Comparison of ENCODE assay signal across 1 cellular context in the genomic region with DNA sequence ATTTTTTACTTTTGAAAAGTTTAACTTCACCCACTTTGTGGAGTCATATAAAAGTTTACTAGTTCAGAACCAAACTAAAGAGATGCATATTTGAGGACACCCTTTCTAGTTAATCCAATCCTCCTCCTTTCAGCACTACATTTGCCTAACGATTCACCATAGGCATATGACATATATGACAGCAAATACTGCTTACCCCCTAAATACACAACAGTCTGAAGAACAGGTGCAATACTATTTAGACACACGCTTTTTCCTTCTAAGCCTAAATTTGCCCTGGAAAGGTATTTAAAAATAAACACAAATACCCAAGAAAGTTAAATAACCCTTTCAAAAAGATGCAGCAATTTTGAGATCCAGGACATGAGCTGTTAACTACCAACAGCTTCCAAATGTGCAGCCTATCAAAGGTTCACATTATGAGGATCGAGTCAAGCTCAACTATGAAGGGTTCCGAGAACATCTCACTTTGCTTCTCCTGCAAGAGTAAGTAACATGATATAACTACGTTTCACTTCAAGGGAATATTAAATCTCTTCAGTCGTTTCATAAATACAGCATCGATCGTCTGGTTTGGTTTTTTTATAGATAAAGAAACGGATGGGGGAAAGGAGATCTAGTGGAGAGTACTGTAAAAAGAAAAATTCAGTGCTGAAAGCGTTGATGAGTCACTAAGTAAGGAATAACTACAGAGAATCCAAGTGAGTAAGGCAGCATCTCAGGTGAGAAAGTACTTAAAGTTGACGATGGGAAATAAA.
TF ChIP-seq lines count a peak whose summit lies in the region.

No MANE protein-coding gene starts in this region.

TF ChIP-seq in HepG2, 621 proteins besides CTCF, POLR2A, EP300 and RAD21 (continues in another document):
- TF ChIP-seq, protein P1, sequence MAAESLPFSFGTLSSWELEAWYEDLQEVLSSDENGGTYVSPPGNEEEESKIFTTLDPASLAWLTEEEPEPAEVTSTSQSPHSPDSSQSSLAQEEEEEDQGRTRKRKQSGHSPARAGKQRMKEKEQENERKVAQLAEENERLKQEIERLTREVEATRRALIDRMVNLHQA (CRISPR knock-in tag; IDR thresholded peaks at IDR 0.05), result peak; percentile 64; the same call in 1 of the 2 replicates
- TF ChIP-seq ZNF614 (CRISPR knock-in tag; IDR thresholded peaks at IDR 0.05; ENCODE audit: borderline replicate concordance) (no peak), ZNF558 (CRISPR knock-in tag; IDR thresholded peaks at IDR 0.05; ENCODE audit: borderline replicate concordance) (no peak), PAWR (CRISPR knock-in tag; IDR thresholded peaks at IDR 0.05; ENCODE audit: borderline replicate concordance) (no peak; the same call in 1 of the 2 replicates), ZNF3 (CRISPR knock-in tag; IDR thresholded peaks at IDR 0.05) (no peak), ARNT2 (CRISPR knock-in tag; IDR thresholded peaks at IDR 0.05; ENCODE audit: low read depth) (no peak), ZNF317 (CRISPR knock-in tag; IDR thresholded peaks at IDR 0.05) (no peak), ZSCAN25 (CRISPR knock-in tag; IDR thresholded peaks at IDR 0.05) (no peak), SKI (IDR thresholded peaks at IDR 0.05; ENCODE audit: partially characterized antibody) (no peak), MIXL1 (CRISPR knock-in tag; IDR thresholded peaks at IDR 0.05) (peak; percentile 24; the same call in 1 of the 2 replicates), TARDBP (CRISPR knock-in tag; IDR thresholded peaks at IDR 0.05) (0 out of 2 replicates have a peak, but pooled peaks have one; percentile 5), HNRNPK (IDR thresholded peaks at IDR 0.05; ENCODE audit: low read depth, low read length, poor library complexity, severe bottlenecking) (no peak), ZNF678 (CRISPR knock-in tag; IDR thresholded peaks at IDR 0.05) (no peak), ZNF34 (CRISPR knock-in tag; IDR thresholded peaks at IDR 0.05; ENCODE audit: borderline replicate concordance) (0 out of 2 replicates have a peak, but pooled peaks have one; percentile 50), ZBTB20 (CRISPR knock-in tag; IDR thresholded peaks at IDR 0.05; ENCODE audit: borderline replicate concordance, low read depth) (peak; percentile 78; the same call in 1 of the 2 replicates), NR1H2 (CRISPR knock-in tag; IDR thresholded peaks at IDR 0.05; ENCODE audit: borderline replicate concordance, low read depth) (no peak), ZNF20 (CRISPR knock-in tag; IDR thresholded peaks at IDR 0.05) (no peak), RXRA (CRISPR knock-in tag; IDR thresholded peaks at IDR 0.05) (no peak), ARNTL (CRISPR knock-in tag; IDR thresholded peaks at IDR 0.05) (no peak), TOE1 (CRISPR knock-in tag; IDR thresholded peaks at IDR 0.05) (no peak), ZNF432 (CRISPR knock-in tag; IDR thresholded peaks at IDR 0.05; ENCODE audit: borderline replicate concordance) (no peak), ZNF652 (CRISPR knock-in tag; IDR thresholded peaks at IDR 0.05; ENCODE audit: borderline replicate concordance, low read depth) (peak; percentile 32; the same call in 1 of the 2 replicates), CREB1 (IDR thresholded peaks at IDR 0.05) (0 out of 2 replicates have a peak, but pooled peaks have one; percentile 22), CREB1 (CRISPR knock-in tag; IDR thresholded peaks at IDR 0.05) (no peak), STAG1 (CRISPR knock-in tag; IDR thresholded peaks at IDR 0.05) (peak; percentile 1; the same call in 1 of the 2 replicates), KAT8 (CRISPR knock-in tag; IDR thresholded peaks at IDR 0.05) (no peak), ZNF335 (CRISPR knock-in tag; IDR thresholded peaks at IDR 0.05) (0 out of 2 replicates have a peak, but pooled peaks have one; percentile 35), IRF2 (CRISPR knock-in tag; IDR thresholded peaks at IDR 0.05) (no peak), THAP11 (CRISPR knock-in tag; IDR thresholded peaks at IDR 0.05) (no peak; the same call in 1 of the 2 replicates), TBX2 (CRISPR knock-in tag; IDR thresholded peaks at IDR 0.05; ENCODE audit: borderline replicate concordance) (no peak), ZFP90 (CRISPR knock-in tag; IDR thresholded peaks at IDR 0.05; ENCODE audit: borderline replicate concordance) (no peak), ZEB1 (IDR thresholded peaks at IDR 0.05; ENCODE audit: insufficient replicate concordance, low read depth) (no peak), MEF2D (CRISPR knock-in tag; IDR thresholded peaks at IDR 0.05) (peak; percentile 44; the same call in 1 of the 2 replicates)
- TF ChIP-seq, protein P2, sequence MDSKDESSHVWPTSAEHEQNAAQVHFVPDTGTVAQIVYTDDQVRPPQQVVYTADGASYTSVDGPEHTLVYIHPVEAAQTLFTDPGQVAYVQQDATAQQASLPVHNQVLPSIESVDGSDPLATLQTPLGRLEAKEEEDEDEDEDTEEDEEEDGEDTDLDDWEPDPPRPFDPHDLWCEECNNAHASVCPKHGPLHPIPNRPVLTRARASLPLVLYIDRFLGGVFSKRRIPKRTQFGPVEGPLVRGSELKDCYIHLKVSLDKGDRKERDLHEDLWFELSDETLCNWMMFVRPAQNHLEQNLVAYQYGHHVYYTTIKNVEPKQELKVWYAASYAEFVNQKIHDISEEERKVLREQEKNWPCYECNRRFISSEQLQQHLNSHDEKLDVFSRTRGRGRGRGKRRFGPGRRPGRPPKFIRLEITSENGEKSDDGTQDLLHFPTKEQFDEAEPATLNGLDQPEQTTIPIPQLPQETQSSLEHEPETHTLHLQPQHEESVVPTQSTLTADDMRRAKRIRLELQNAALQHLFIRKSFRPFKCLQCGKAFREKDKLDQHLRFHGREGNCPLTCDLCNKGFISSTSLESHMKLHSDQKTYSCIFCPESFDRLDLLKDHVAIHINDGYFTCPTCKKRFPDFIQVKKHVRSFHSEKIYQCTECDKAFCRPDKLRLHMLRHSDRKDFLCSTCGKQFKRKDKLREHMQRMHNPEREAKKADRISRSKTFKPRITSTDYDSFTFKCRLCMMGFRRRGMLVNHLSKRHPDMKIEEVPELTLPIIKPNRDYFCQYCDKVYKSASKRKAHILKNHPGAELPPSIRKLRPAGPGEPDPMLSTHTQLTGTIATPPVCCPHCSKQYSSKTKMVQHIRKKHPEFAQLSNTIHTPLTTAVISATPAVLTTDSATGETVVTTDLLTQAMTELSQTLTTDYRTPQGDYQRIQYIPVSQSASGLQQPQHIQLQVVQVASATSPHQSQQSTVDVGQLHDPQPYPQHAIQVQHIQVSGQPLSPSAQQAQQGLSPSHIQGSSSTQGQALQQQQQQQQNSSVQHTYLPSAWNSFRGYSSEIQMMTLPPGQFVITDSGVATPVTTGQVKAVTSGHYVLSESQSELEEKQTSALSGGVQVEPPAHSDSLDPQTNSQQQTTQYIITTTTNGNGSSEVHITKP (CRISPR knock-in tag; IDR thresholded peaks at IDR 0.05; ENCODE audit: low read depth), result no peak
- TF ChIP-seq, protein P3, sequence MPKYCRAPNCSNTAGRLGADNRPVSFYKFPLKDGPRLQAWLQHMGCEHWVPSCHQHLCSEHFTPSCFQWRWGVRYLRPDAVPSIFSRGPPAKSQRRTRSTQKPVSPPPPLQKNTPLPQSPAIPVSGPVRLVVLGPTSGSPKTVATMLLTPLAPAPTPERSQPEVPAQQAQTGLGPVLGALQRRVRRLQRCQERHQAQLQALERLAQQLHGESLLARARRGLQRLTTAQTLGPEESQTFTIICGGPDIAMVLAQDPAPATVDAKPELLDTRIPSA (CRISPR knock-in tag; IDR thresholded peaks at IDR 0.05; ENCODE audit: borderline replicate concordance), result peak; percentile 14; the same call in 1 of the 2 replicates
- TF ChIP-seq, protein P4, sequence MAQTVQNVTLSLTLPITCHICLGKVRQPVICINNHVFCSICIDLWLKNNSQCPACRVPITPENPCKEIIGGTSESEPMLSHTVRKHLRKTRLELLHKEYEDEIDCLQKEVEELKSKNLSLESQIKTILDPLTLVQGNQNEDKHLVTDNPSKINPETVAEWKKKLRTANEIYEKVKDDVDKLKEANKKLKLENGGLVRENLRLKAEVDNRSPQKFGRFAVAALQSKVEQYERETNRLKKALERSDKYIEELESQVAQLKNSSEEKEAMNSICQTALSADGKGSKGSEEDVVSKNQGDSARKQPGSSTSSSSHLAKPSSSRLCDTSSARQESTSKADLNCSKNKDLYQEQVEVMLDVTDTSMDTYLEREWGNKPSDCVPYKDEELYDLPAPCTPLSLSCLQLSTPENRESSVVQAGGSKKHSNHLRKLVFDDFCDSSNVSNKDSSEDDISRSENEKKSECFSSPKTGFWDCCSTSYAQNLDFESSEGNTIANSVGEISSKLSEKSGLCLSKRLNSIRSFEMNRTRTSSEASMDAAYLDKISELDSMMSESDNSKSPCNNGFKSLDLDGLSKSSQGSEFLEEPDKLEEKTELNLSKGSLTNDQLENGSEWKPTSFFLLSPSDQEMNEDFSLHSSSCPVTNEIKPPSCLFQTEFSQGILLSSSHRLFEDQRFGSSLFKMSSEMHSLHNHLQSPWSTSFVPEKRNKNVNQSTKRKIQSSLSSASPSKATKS (CRISPR knock-in tag; IDR thresholded peaks at IDR 0.05), result no peak
- TF ChIP-seq, protein P5, sequence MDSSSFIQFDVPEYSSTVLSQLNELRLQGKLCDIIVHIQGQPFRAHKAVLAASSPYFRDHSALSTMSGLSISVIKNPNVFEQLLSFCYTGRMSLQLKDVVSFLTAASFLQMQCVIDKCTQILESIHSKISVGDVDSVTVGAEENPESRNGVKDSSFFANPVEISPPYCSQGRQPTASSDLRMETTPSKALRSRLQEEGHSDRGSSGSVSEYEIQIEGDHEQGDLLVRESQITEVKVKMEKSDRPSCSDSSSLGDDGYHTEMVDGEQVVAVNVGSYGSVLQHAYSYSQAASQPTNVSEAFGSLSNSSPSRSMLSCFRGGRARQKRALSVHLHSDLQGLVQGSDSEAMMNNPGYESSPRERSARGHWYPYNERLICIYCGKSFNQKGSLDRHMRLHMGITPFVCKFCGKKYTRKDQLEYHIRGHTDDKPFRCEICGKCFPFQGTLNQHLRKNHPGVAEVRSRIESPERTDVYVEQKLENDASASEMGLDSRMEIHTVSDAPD (CRISPR knock-in tag; IDR thresholded peaks at IDR 0.05), result no peak
- TF ChIP-seq, protein P6, sequence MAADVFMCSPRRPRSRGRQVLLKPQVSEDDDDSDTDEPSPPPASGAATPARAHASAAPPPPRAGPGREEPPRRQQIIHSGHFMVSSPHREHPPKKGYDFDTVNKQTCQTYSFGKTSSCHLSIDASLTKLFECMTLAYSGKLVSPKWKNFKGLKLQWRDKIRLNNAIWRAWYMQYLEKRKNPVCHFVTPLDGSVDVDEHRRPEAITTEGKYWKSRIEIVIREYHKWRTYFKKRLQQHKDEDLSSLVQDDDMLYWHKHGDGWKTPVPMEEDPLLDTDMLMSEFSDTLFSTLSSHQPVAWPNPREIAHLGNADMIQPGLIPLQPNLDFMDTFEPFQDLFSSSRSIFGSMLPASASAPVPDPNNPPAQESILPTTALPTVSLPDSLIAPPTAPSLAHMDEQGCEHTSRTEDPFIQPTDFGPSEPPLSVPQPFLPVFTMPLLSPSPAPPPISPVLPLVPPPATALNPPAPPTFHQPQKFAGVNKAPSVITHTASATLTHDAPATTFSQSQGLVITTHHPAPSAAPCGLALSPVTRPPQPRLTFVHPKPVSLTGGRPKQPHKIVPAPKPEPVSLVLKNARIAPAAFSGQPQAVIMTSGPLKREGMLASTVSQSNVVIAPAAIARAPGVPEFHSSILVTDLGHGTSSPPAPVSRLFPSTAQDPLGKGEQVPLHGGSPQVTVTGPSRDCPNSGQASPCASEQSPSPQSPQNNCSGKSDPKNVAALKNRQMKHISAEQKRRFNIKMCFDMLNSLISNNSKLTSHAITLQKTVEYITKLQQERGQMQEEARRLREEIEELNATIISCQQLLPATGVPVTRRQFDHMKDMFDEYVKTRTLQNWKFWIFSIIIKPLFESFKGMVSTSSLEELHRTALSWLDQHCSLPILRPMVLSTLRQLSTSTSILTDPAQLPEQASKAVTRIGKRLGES (CRISPR knock-in tag; IDR thresholded peaks at IDR 0.05; ENCODE audit: borderline replicate concordance), result 0 out of 2 replicates have a peak, but pooled peaks have one; percentile 3
- TF ChIP-seq, protein P7, sequence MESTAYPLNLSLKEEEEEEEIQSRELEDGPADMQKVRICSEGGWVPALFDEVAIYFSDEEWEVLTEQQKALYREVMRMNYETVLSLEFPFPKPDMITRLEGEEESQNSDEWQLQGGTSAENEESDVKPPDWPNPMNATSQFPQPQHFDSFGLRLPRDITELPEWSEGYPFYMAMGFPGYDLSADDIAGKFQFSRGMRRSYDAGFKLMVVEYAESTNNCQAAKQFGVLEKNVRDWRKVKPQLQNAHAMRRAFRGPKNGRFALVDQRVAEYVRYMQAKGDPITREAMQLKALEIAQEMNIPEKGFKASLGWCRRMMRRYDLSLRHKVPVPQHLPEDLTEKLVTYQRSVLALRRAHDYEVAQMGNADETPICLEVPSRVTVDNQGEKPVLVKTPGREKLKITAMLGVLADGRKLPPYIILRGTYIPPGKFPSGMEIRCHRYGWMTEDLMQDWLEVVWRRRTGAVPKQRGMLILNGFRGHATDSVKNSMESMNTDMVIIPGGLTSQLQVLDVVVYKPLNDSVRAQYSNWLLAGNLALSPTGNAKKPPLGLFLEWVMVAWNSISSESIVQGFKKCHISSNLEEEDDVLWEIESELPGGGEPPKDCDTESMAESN (CRISPR knock-in tag; conservative IDR thresholded peaks at IDR 0.05), result no peak
- TF ChIP-seq, protein P8, sequence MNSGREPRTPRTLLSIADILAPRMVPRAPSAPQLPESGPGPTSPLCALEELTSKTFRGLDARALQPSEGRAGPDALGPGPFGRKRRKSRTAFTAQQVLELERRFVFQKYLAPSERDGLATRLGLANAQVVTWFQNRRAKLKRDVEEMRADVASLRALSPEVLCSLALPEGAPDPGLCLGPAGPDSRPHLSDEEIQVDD (CRISPR knock-in tag; IDR thresholded peaks at IDR 0.05; ENCODE audit: borderline replicate concordance), result no peak
- TF ChIP-seq, protein P9, sequence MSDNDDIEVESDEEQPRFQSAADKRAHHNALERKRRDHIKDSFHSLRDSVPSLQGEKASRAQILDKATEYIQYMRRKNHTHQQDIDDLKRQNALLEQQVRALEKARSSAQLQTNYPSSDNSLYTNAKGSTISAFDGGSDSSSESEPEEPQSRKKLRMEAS (IDR thresholded peaks at IDR 0.05), result no peak
